Comparison of ENCODE assay signal across 20 cellular contexts in the genomic region with DNA sequence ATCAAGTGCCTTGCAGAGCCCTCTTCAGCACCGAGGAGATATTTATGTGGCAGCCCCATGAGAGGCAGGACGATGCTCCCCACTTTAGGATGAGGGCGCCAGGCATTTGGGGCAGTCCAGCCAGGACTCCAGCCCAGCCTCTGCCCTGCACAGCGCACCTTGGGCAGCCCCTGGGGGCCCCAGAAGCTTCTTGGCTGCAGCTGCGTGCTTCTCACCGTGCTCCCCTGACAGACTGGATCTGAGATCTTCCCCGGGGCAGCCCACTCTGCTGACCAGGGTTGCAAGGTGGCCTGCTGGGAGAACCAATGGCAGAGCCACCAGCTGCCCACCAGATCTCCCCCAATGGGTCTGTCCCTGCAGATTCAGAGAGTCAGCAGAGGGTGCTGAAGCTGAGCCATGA. TPM values are rescaled to one million over a fixed set of nuclear protein-coding genes. Genes with fewer than 3 reads are reported as not detected.
DNase-seq lines count a peak whose midpoint lies in the region; ATAC-seq and TF ChIP-seq lines count a peak whose summit lies in the region.
"Had no signal": no experiment of that assay in that cellular context is flagged by ENCODE, and none has a peak within 500 bp of the region (broad histone marks: within the 10 kb centered on the region; RNA-seq: fewer than 3 reads in every experiment).

No MANE protein-coding gene starts in this region.

- H3K4me3 ChIP-seq in RWPE2 (ENCODE audit: severe bottlenecking): no peak overlapping the region
- H3K4me3 ChIP-seq in testis: no peak overlapping the region
- no peak overlapping the region for H3K4me3 ChIP-seq in suprapubic skin
- H3K4me3 ChIP-seq: HAP-1, MG63, PC-9 had no signal

- TF ChIP-seq POLR2A in testis (IDR thresholded peaks at IDR 0.05) (no peak), suprapubic skin (IDR thresholded peaks at IDR 0.05) (no peak)

- H3K9me3 ChIP-seq in RWPE2 (ENCODE audit: severe bottlenecking): peaks cover 9% of the 10 kb centered on the region
- H3K9me3 ChIP-seq in testis: no peaks in the 10 kb centered on the region
- no peaks in the 10 kb centered on the region for H3K9me3 ChIP-seq in suprapubic skin
- H3K9me3 ChIP-seq: HAP-1 had no signal

- intact Hi-C loops in testis (cut with DNase I; ENCODE audit: low total_unique reads): no loop called here

- H3K4me1 ChIP-seq in RWPE2 (ENCODE audit: insufficient read depth, poor library complexity, severe bottlenecking) (peaks cover under 1% of the 10 kb centered on the region), testis (peaks cover 6% of the 10 kb centered on the region), suprapubic skin (peaks cover 7% of the 10 kb centered on the region)

- H3K27ac ChIP-seq in RWPE2 (ENCODE audit: poor library complexity, severe bottlenecking) (no peak overlapping the region), testis (no peak overlapping the region), suprapubic skin (no peak overlapping the region)
- H3K27ac ChIP-seq: PC-9 had no signal

- in situ Hi-C loops in G401 (cut with HindIII; ENCODE audit: low sequenced_read_pairs): no loop called here

- H3K36me3 ChIP-seq in RWPE2 (ENCODE audit: low read depth) (no peaks in the 10 kb centered on the region), testis (ENCODE audit: low read depth, missing control alignments) (no peaks in the 10 kb centered on the region), suprapubic skin (no peaks in the 10 kb centered on the region)
- H3K36me3 ChIP-seq: HAP-1, MG63 had no signal

- no peak for TF ChIP-seq CTCF in RWPE2 (IDR thresholded peaks at IDR 0.05; ENCODE audit: poor library complexity, severe bottlenecking)
- no peak for TF ChIP-seq CTCF in testis (IDR thresholded peaks at IDR 0.05)
- TF ChIP-seq CTCF in suprapubic skin (IDR thresholded peaks at IDR 0.05): no peak

- 83 to 86% methylated on average over 3 to 7 of the region's 7 CpGs for WGBS in testis, 2 donors
- no CpG with 5 or more reads among the region's 7 CpGs for WGBS in suprapubic skin

- no peaks in the 10 kb centered on the region for H3K27me3 ChIP-seq in RWPE2 (ENCODE audit: insufficient read depth, poor library complexity, severe bottlenecking)
- no peaks in the 10 kb centered on the region for H3K27me3 ChIP-seq in testis
- H3K27me3 ChIP-seq in suprapubic skin: no peaks in the 10 kb centered on the region
- H3K27me3 ChIP-seq: MG63 had no signal

- DNase-seq in activated CD8-positive, alpha-beta memory T cell treated with anti-CD3 and anti-CD28 coated beads for 24 hours: peak; percentile 49
- DNase-seq in activated CD8-positive, alpha-beta memory T cell treated with anti-CD3 and anti-CD28 coated beads, Interleukin-2, amount 50 U/mL, for 4 hours: no peak
- DNase-seq in RWPE2 (ENCODE audit: low spot score) (no peak), islet precursor cell (peak; percentile 46), testis (peak; percentile 10), NOMO-1 (lab: John Stamatoyannopoulos, UW; ENCODE audit: unreplicated experiment in 2 of 2) (no peak), G401 (ENCODE audit: low spot score) (no peak), suprapubic skin (ENCODE audit: low spot score in 2 of 2) (no peak)
- DNase-seq: CD4-positive, alpha-beta T cell; DMS153; GF-D8; Kasumi-1; MG63; NCI-H1048; NCI-H1436; NCI-H2029; NCI-H2171; NCI-H526; PC-9 had no signal

- 0 out of 3 replicates have a peak, but pooled peaks have one; percentile 20 for ATAC-seq in RWPE2 (ENCODE audit: low read depth)

- no peak for TF ChIP-seq EP300 in suprapubic skin (IDR thresholded peaks at IDR 0.05)

RNA-seq across cellular contexts. Expression of a gene that starts 14.9 kb away (rescaled TPM):
- 10 to 100 TPM; 41.9 to 61.7 TPM for total RNA-seq in testis
- polyA plus RNA-seq in testis (ENCODE audit: insufficient read depth, low read depth, low replicate concordance): 45.7 TPM
- 7.6 and 14.2 TPM in 2 replicates for total RNA-seq in G401 (2014; rRNA removed; shearing (Covaris generic))
- 100 to 1,000 TPM; 141 to 162 (median 145) TPM for total RNA-seq in suprapubic skin

Comparison
In these comparisons a context has a peak if more than half of its experiments do, and no peak if none do; other contexts are left out.
1. DNase-seq: peak in activated CD8-positive, alpha-beta memory T cell treated with anti-CD3 and anti-CD28 coated beads for 24 hours (single experiment), islet precursor cell (single experiment) and testis (single experiment); none in activated CD8-positive, alpha-beta memory T cell treated with anti-CD3 and anti-CD28 coated beads, Interleukin-2, amount 50 U/mL, for 4 hours (single experiment), RWPE2 (single experiment), NOMO-1 (0 of 2), G401 (single experiment) and suprapubic skin (0 of 2).